25 cellular contexts compared by ENCODE assay signal in genomic region chr4:172706000-172706399, GRCh38.
"Had no signal": no experiment of that assay in that cellular context is flagged by ENCODE, and none has a peak within 500 bp of the region (broad histone marks: within the 10 kb centered on the region; RNA-seq: fewer than 3 reads in every experiment).

No MANE protein-coding gene starts in this region.

- H3K4me3 Mint-ChIP-seq: activated CD4-positive, alpha-beta memory T cell treated with anti-CD3 and anti-CD28 coated beads for 36 hours; activated CD4-positive, alpha-beta T cell treated with anti-CD3 and anti-CD28 coated beads for 36 hours; activated CD4-positive, alpha-beta T cell treated with anti-CD3 and anti-CD28 coated beads, Interleukin-2, amount 10 ng/mL, durations not matched to agents 24 days and 14 days; activated CD8-positive, alpha-beta memory T cell treated with anti-CD3 and anti-CD28 coated beads, Interleukin-2, amount 10 ng/mL, durations not matched to agents 7 days and 5 days; activated CD8-positive, alpha-beta T cell treated with anti-CD3 and anti-CD28 coated beads, Interleukin-2, amount 10 ng/mL, durations not matched to agents 7 days and 5 days; activated naive CD4-positive, alpha-beta T cell treated with anti-CD3 and anti-CD28 coated beads, Interleukin-2, amount 10 ng/mL, durations not matched to agents 7 days and 5 days; activated naive CD8-positive, alpha-beta T cell treated with anti-CD3 and anti-CD28 coated beads, Interleukin-2, amount 10 ng/mL, durations not matched to agents 7 days and 5 days; activated T-cell treated with anti-CD3 and anti-CD28 coated beads, Interleukin-2, amount 50 U/mL, for 72 hours; brain; central memory CD8-positive, alpha-beta T cell had no signal

- H3K36me3 ChIP-seq: ascending aorta, breast epithelium, cardiac muscle cell had no signal

- H3K4me1 Mint-ChIP-seq: activated CD4-positive, alpha-beta T cell treated with anti-CD3 and anti-CD28 coated beads for 36 hours; activated CD4-positive, alpha-beta T cell treated with anti-CD3 and anti-CD28 coated beads, Interleukin-2, amount 10 ng/mL, durations not matched to agents 24 days and 14 days; activated CD8-positive, alpha-beta memory T cell treated with anti-CD3 and anti-CD28 coated beads, Interleukin-2, amount 10 ng/mL, durations not matched to agents 7 days and 5 days; activated naive CD4-positive, alpha-beta T cell treated with anti-CD3 and anti-CD28 coated beads, Interleukin-2, amount 10 ng/mL, durations not matched to agents 7 days and 5 days; activated naive CD8-positive, alpha-beta T cell treated with anti-CD3 and anti-CD28 coated beads, Interleukin-2, amount 10 ng/mL, durations not matched to agents 7 days and 5 days; brain; central memory CD8-positive, alpha-beta T cell had no signal

- H3K4me1 ChIP-seq: ascending aorta, breast epithelium had no signal

- DNase-seq: activated CD4-positive, alpha-beta memory T cell treated with anti-CD3 and anti-CD28 coated beads for 36 hours; activated CD4-positive, alpha-beta T cell treated with anti-CD3 and anti-CD28 coated beads for 36 hours; activated CD4-positive, alpha-beta T cell treated with anti-CD3 and anti-CD28 coated beads, Interleukin-2, amount 10 ng/mL, durations not matched to agents 24 days and 14 days; activated CD4-positive, CD25-positive, alpha-beta regulatory T cell; activated CD4-positive, CD25-positive, alpha-beta regulatory T cell treated with anti-CD3 and anti-CD28 coated beads, Interleukin-2, amount 50 U/mL, for 72 hours; activated CD8-positive, alpha-beta memory T cell treated with anti-CD3 and anti-CD28 coated beads, Interleukin-2, amount 10 ng/mL, durations not matched to agents 7 days and 5 days; activated CD8-positive, alpha-beta memory T cell treated with anti-CD3 and anti-CD28 coated beads, Interleukin-2, amount 50 U/mL, for 4 hours; activated CD8-positive, alpha-beta T cell treated with anti-CD3 and anti-CD28 coated beads, Interleukin-2, amount 10 ng/mL, durations not matched to agents 7 days and 5 days; activated gamma-delta T cell; activated naive CD4-positive, alpha-beta T cell; activated naive CD4-positive, alpha-beta T cell treated with anti-CD3 and anti-CD28 coated beads, Interleukin-2, amount 10 ng/mL, durations not matched to agents 7 days and 5 days; activated naive CD8-positive, alpha-beta T cell treated with anti-CD3 and anti-CD28 coated beads, Interleukin-2, amount 10 ng/mL, durations not matched to agents 7 days and 5 days; activated T-cell treated with anti-CD3 and anti-CD28 coated beads, Interleukin-2, amount 50 U/mL, for 1 hour; activated T-cell treated with anti-CD3 and anti-CD28 coated beads, Interleukin-2, amount 50 U/mL, for 72 hours; effector CD8-positive, alpha-beta T cell; foreskin fibroblast; head of caudate nucleus; T-helper 2 cell had no signal

- H3K27ac ChIP-seq: ascending aorta, breast epithelium, cardiac muscle cell had no signal

- ATAC-seq: activated CD4-positive, alpha-beta T cell treated with anti-CD3 and anti-CD28 coated beads for 36 hours; activated CD8-positive, alpha-beta memory T cell treated with anti-CD3 and anti-CD28 coated beads, Interleukin-2, amount 10 ng/mL, durations not matched to agents 7 days and 5 days; activated CD8-positive, alpha-beta T cell treated with anti-CD3 and anti-CD28 coated beads, Interleukin-2, amount 10 ng/mL, durations not matched to agents 7 days and 5 days; activated naive CD4-positive, alpha-beta T cell treated with anti-CD3 and anti-CD28 coated beads, Interleukin-2, amount 50 U/mL, for 72 hours; activated T-cell treated with anti-CD3 and anti-CD28 coated beads, Interleukin-2, amount 50 U/mL, for 72 hours; esophagus mucosa had no signal

- H3K4me3 ChIP-seq: ascending aorta, breast epithelium, cardiac muscle cell had no signal

- H3K27me3 Mint-ChIP-seq: activated CD4-positive, alpha-beta memory T cell treated with anti-CD3 and anti-CD28 coated beads for 36 hours; activated CD4-positive, alpha-beta T cell treated with anti-CD3 and anti-CD28 coated beads for 36 hours; activated CD4-positive, alpha-beta T cell treated with anti-CD3 and anti-CD28 coated beads, Interleukin-2, amount 10 ng/mL, durations not matched to agents 24 days and 14 days; activated CD8-positive, alpha-beta memory T cell treated with anti-CD3 and anti-CD28 coated beads, Interleukin-2, amount 10 ng/mL, durations not matched to agents 7 days and 5 days; activated naive CD4-positive, alpha-beta T cell treated with anti-CD3 and anti-CD28 coated beads, Interleukin-2, amount 10 ng/mL, durations not matched to agents 7 days and 5 days; activated naive CD8-positive, alpha-beta T cell treated with anti-CD3 and anti-CD28 coated beads, Interleukin-2, amount 10 ng/mL, durations not matched to agents 7 days and 5 days; brain; central memory CD8-positive, alpha-beta T cell had no signal

- H3K27ac Mint-ChIP-seq: activated CD4-positive, alpha-beta memory T cell treated with anti-CD3 and anti-CD28 coated beads for 36 hours; activated CD4-positive, alpha-beta T cell treated with anti-CD3 and anti-CD28 coated beads for 36 hours; activated CD4-positive, alpha-beta T cell treated with anti-CD3 and anti-CD28 coated beads, Interleukin-2, amount 10 ng/mL, durations not matched to agents 24 days and 14 days; activated CD8-positive, alpha-beta memory T cell treated with anti-CD3 and anti-CD28 coated beads, Interleukin-2, amount 10 ng/mL, durations not matched to agents 7 days and 5 days; activated CD8-positive, alpha-beta T cell treated with anti-CD3 and anti-CD28 coated beads, Interleukin-2, amount 10 ng/mL, durations not matched to agents 7 days and 5 days; activated naive CD4-positive, alpha-beta T cell treated with anti-CD3 and anti-CD28 coated beads, Interleukin-2, amount 10 ng/mL, durations not matched to agents 7 days and 5 days; activated naive CD4-positive, alpha-beta T cell treated with anti-CD3 and anti-CD28 coated beads, Interleukin-2, amount 50 U/mL, for 72 hours; activated naive CD8-positive, alpha-beta T cell treated with anti-CD3 and anti-CD28 coated beads, Interleukin-2, amount 10 ng/mL, durations not matched to agents 7 days and 5 days; activated T-cell treated with anti-CD3 and anti-CD28 coated beads, Interleukin-2, amount 50 U/mL, for 72 hours; brain had no signal

- H3K27me3 ChIP-seq: ascending aorta, breast epithelium, cardiac muscle cell had no signal

- H3K36me3 Mint-ChIP-seq: activated CD4-positive, alpha-beta memory T cell treated with anti-CD3 and anti-CD28 coated beads for 36 hours; activated CD8-positive, alpha-beta memory T cell treated with anti-CD3 and anti-CD28 coated beads, Interleukin-2, amount 10 ng/mL, durations not matched to agents 7 days and 5 days; activated naive CD4-positive, alpha-beta T cell treated with anti-CD3 and anti-CD28 coated beads, Interleukin-2, amount 10 ng/mL, durations not matched to agents 7 days and 5 days; activated naive CD8-positive, alpha-beta T cell treated with anti-CD3 and anti-CD28 coated beads, Interleukin-2, amount 10 ng/mL, durations not matched to agents 7 days and 5 days had no signal
